19 cellular contexts compared by ENCODE assay signal in genomic region chr1:10737268-10737624, GRCh38. TPM values are rescaled to one million over a fixed set of nuclear protein-coding genes. Genes with fewer than 3 reads are reported as not detected.
DNase-seq lines count a peak whose midpoint lies in the region; ATAC-seq, FAIRE-seq and TF ChIP-seq lines count a peak whose summit lies in the region.
"Had no signal": no experiment of that assay in that cellular context is flagged by ENCODE, and none has a peak within 500 bp of the region (broad histone marks: within the 10 kb centered on the region; RNA-seq: fewer than 3 reads in every experiment).

No MANE protein-coding gene starts in this region.

- H3K36me3 ChIP-seq in colonic mucosa (no peaks in the 10 kb centered on the region), small intestine (ENCODE audit: control insufficient read depth in 2 of 2, insufficient read depth in 2 of 2, low read length in 2 of 2) (no peaks in the 10 kb centered on the region), neural progenitor cell (no peaks in the 10 kb centered on the region)

- H3K4me3 ChIP-seq in colonic mucosa (no peak overlapping the region), small intestine (ENCODE audit: low read depth in 1 of 2, low read length in 2 of 2) (no peak overlapping the region), neural progenitor cell (no peak overlapping the region)
- H3K4me3 ChIP-seq: hepatocyte had no signal

- H2AFZ ChIP-seq in neural progenitor cell (replicated peaks): no peak overlapping the region
- H2AFZ ChIP-seq: hepatocyte had no signal

- FAIRE-seq in small intestine (lab: Jason Lieb, UNC): no peak
- FAIRE-seq: keratinocyte, TTC549 had no signal

- H3K27me3 ChIP-seq in colonic mucosa: no peaks in the 10 kb centered on the region
- H3K27me3 ChIP-seq in small intestine (ENCODE audit: control insufficient read depth in 2 of 2, insufficient read depth in 2 of 2, low read length in 2 of 2): no peaks in the 10 kb centered on the region
- H3K27me3 ChIP-seq in neural progenitor cell: no peaks in the 10 kb centered on the region
- H3K27me3 ChIP-seq: hepatocyte had no signal

- no peaks in the 10 kb centered on the region for H3K79me2 ChIP-seq in neural progenitor cell (ENCODE audit: low read depth)
- H3K79me2 ChIP-seq: hepatocyte had no signal

- no peak overlapping the region for H3K4me3 Mint-ChIP-seq in neural progenitor cell
- no peak overlapping the region for H3K4me3 Mint-ChIP-seq in activated T-helper 2 cell treated with anti-CD3 and anti-CD28 coated beads, Interferon-gamma antibody, Interleukin-2, Interleukin-4, amounts not matched to agents 10 μg/mL and 5 μg/mL and 100 μg/mL, durations not matched to agents 14 hours and 24 hours and 36 hours (ENCODE audit: low read depth)
- H3K4me3 Mint-ChIP-seq: endodermal cell had no signal

- peak; percentile 92 for DNase-seq in NCI-H1105 (lab: John Stamatoyannopoulos, UW)
- no peak for DNase-seq in colonic mucosa
- peak; percentile 78 for DNase-seq in left kidney (ENCODE audit: low read depth, low spot score)
- peak; percentile 56 for DNase-seq in small intestine
- no peak for DNase-seq in T1000 (lab: John Stamatoyannopoulos, UW)
- no peak for DNase-seq in neural progenitor cell (ENCODE audit: low spot score)
- DNase-seq in activated T-helper 2 cell treated with anti-CD3 and anti-CD28 coated beads, Interferon-gamma antibody, Interleukin-2, Interleukin-4, amounts not matched to agents 10 μg/mL and 5 μg/mL and 100 μg/mL, durations not matched to agents 14 hours and 24 hours and 36 hours (ENCODE audit: low spot score): no peak
- DNase-seq: activated CD4-positive, alpha-beta T cell treated with anti-CD3 and anti-CD28 coated beads for 48 hours; amygdala; endodermal cell; Kasumi-1; NCI-H1417 treated with DMSO at 0.1 percent for 48 hours; NK-92 treated with Interleukin-12 subunit alpha and Interleukin-12 subunit beta, amount 100 ng/mL, for 24 hours; stimulated activated CD4-positive, alpha-beta T cell treated with anti-CD3 and anti-CD28 coated beads, Interleukin-4, amount 100 ng/mL, for 24 hours; substantia nigra had no signal

- no peak for TF ChIP-seq CTCF in colonic mucosa (IDR thresholded peaks at IDR 0.05)
- TF ChIP-seq CTCF in neural progenitor cell (IDR thresholded peaks at IDR 0.05): no peak

- no peaks in the 10 kb centered on the region for H3K9me3 ChIP-seq in colonic mucosa
- no peaks in the 10 kb centered on the region for H3K9me3 ChIP-seq in small intestine (ENCODE audit: control insufficient read depth, low read depth)
- H3K9me3 ChIP-seq in neural progenitor cell (ENCODE audit: low read depth): no peaks in the 10 kb centered on the region

- intact Hi-C loops in colonic mucosa (cut with DNase I): no loop called here
- intact Hi-C loops in activated T-helper 2 cell treated with anti-CD3 and anti-CD28 coated beads, Interferon-gamma antibody, Interleukin-2, Interleukin-4, amounts not matched to agents 10 μg/mL and 5 μg/mL and 100 μg/mL, durations not matched to agents 14 hours and 24 hours and 36 hours (cut with micrococcal nuclease): no loop called here

- H3K4me1 Mint-ChIP-seq in neural progenitor cell: peaks cover 80% of the 10 kb centered on the region
- peaks cover 1% of the 10 kb centered on the region for H3K4me1 Mint-ChIP-seq in activated T-helper 2 cell treated with anti-CD3 and anti-CD28 coated beads, Interferon-gamma antibody, Interleukin-2, Interleukin-4, amounts not matched to agents 10 μg/mL and 5 μg/mL and 100 μg/mL, durations not matched to agents 14 hours and 24 hours and 36 hours (ENCODE audit: low read depth)

- no peak overlapping the region for H3K4me2 ChIP-seq in neural progenitor cell
- H3K4me2 ChIP-seq: hepatocyte had no signal

- H3K9ac ChIP-seq in colonic mucosa (ENCODE audit: low read depth in 2 of 2, low read length in 2 of 2): peak overlapping the region; percentile 4 to 27
- H3K9ac ChIP-seq in neural progenitor cell: no peak overlapping the region

- ATAC-seq in GM18909 (IDR thresholded peaks at IDR 0.05; ENCODE audit: poor library complexity, unreplicated experiment): no peak

- 10 to 29% (median 15%) methylated on average over 10 of the region's 10 CpGs for WGBS in small intestine, 3 donors

- H3K27ac ChIP-seq in colonic mucosa: peak overlapping the region; percentile 17
- H3K27ac ChIP-seq in small intestine (ENCODE audit: low read depth in 1 of 2, low read length in 1 of 2): peak overlapping the region; percentile 93 to 95
- H3K27ac ChIP-seq in neural progenitor cell: no peak overlapping the region
- H3K27ac ChIP-seq: hepatocyte had no signal

- peaks cover 11% of the 10 kb centered on the region for H3K4me1 ChIP-seq in colonic mucosa
- peaks cover 2 to 13% of the 10 kb centered on the region in 2 donors for H3K4me1 ChIP-seq in small intestine (ENCODE audit: control insufficient read depth in 2 of 2, insufficient read depth in 1 of 2, low read depth in 1 of 2, low read length in 1 of 2)
- H3K4me1 ChIP-seq in neural progenitor cell: peaks cover 43% of the 10 kb centered on the region

- peaks cover 32% of the 10 kb centered on the region for H3F3A ChIP-seq in neural progenitor cell (ENCODE audit: low read depth)

- H3K27me3 Mint-ChIP-seq in neural progenitor cell (ENCODE audit: insufficient read depth, low read depth): peaks cover 13% of the 10 kb centered on the region
- peaks cover 6% of the 10 kb centered on the region for H3K27me3 Mint-ChIP-seq in activated T-helper 2 cell treated with anti-CD3 and anti-CD28 coated beads, Interferon-gamma antibody, Interleukin-2, Interleukin-4, amounts not matched to agents 10 μg/mL and 5 μg/mL and 100 μg/mL, durations not matched to agents 14 hours and 24 hours and 36 hours (ENCODE audit: low read depth)

- no peaks in the 10 kb centered on the region for H3K9me3 Mint-ChIP-seq in neural progenitor cell
- H3K9me3 Mint-ChIP-seq in activated T-helper 2 cell treated with anti-CD3 and anti-CD28 coated beads, Interferon-gamma antibody, Interleukin-2, Interleukin-4, amounts not matched to agents 10 μg/mL and 5 μg/mL and 100 μg/mL, durations not matched to agents 14 hours and 24 hours and 36 hours: no peaks in the 10 kb centered on the region
- H3K9me3 Mint-ChIP-seq: endodermal cell had no signal

- no peaks in the 10 kb centered on the region for H3K36me3 Mint-ChIP-seq in neural progenitor cell
- no peaks in the 10 kb centered on the region for H3K36me3 Mint-ChIP-seq in activated T-helper 2 cell treated with anti-CD3 and anti-CD28 coated beads, Interferon-gamma antibody, Interleukin-2, Interleukin-4, amounts not matched to agents 10 μg/mL and 5 μg/mL and 100 μg/mL, durations not matched to agents 14 hours and 24 hours and 36 hours (ENCODE audit: low read depth)

- no peak overlapping the region for H3K27ac Mint-ChIP-seq in neural progenitor cell
- no peak overlapping the region for H3K27ac Mint-ChIP-seq in activated T-helper 2 cell treated with anti-CD3 and anti-CD28 coated beads, Interferon-gamma antibody, Interleukin-2, Interleukin-4, amounts not matched to agents 10 μg/mL and 5 μg/mL and 100 μg/mL, durations not matched to agents 14 hours and 24 hours and 36 hours
- H3K27ac Mint-ChIP-seq: endodermal cell had no signal

- H4K20me1 ChIP-seq in neural progenitor cell (ENCODE audit: low read depth): peaks cover 5% of the 10 kb centered on the region

RNA-seq across cellular contexts. Expression of gene CASZ1, which starts 59.2 kb away (rescaled TPM):
- total RNA-seq in colonic mucosa (10 to 100 TPM; 45.0 to 56.0 TPM), neural progenitor cell (ENCODE audit: low replicate concordance) (3.4 and 10.1 TPM in 2 replicates)
- 10 to 100 TPM; 13.5 to 23.0 (median 15.4) TPM for polyA plus RNA-seq in small intestine
- total RNA-seq in activated T-helper 2 cell treated with anti-CD3 and anti-CD28 coated beads, Interferon-gamma antibody, Interleukin-2, Interleukin-4, amounts not matched to agents 10 μg/mL and 5 μg/mL and 100 μg/mL, durations not matched to agents 14 hours and 24 hours and 36 hours: 8.6 and 9.9 TPM in 2 replicates

Comparison
In these comparisons a context has a peak if more than half of its experiments do, and no peak if none do; other contexts are left out.
1. DNase-seq: peak in NCI-H1105 (single experiment), left kidney (single experiment) and small intestine (single experiment); none in colonic mucosa (single experiment), T1000 (single experiment), neural progenitor cell (single experiment) and activated T-helper 2 cell treated with anti-CD3 and anti-CD28 coated beads, Interferon-gamma antibody, Interleukin-2, Interleukin-4, amounts not matched to agents 10 μg/mL and 5 μg/mL and 100 μg/mL, durations not matched to agents 14 hours and 24 hours and 36 hours (single experiment).